Comparison of ENCODE assay signal across 25 cellular contexts in genomic region chrX:132508834-132509233, GRCh38.
"Had no signal": no experiment of that assay in that cellular context is flagged by ENCODE, and none has a peak within 500 bp of the region (broad histone marks: within the 10 kb centered on the region; RNA-seq: fewer than 3 reads in every experiment).

No MANE protein-coding gene starts in this region.

- H3K9me3 ChIP-seq: ascending aorta had no signal

- H3K4me1 Mint-ChIP-seq: activated naive CD4-positive, alpha-beta T cell treated with anti-CD3 and anti-CD28 coated beads, Interleukin-2, amount 50 U/mL, for 24 hours; central memory CD8-positive, alpha-beta T cell; T-helper 17 cell had no signal

- DNase-seq: activated CD4-positive, alpha-beta T cell treated with anti-CD3 and anti-CD28 coated beads for 48 hours; activated CD4-positive, alpha-beta T cell treated with anti-CD3 and anti-CD28 coated beads, Interleukin-2, amount 50 U/mL, for 4 hours; activated CD4-positive, CD25-positive, alpha-beta regulatory T cell treated with anti-CD3 and anti-CD28 coated beads, Interleukin-2, amount 50 U/mL, for 72 hours; activated CD8-positive, alpha-beta memory T cell treated with anti-CD3 and anti-CD28 coated beads, Interleukin-2, amount 50 U/mL, for 48 hours; activated CD8-positive, alpha-beta T cell treated with anti-CD3 and anti-CD28 coated beads, Interleukin-2, amount 10 ng/mL, durations not matched to agents 7 days and 5 days; activated effector memory CD4-positive, alpha-beta T cell treated with Interleukin-2 at 50 U/mL for 16 hours; activated naive CD4-positive, alpha-beta T cell; activated T-cell treated with anti-CD3 and anti-CD28 coated beads, Interleukin-2, amount 50 U/mL, for 1 hour; Karpas-422; MM.1S; NCI-H1105 treated with DMSO at 0.1 percent for 48 hours; NCI-H187; NCI-H446; NCI-H524; NCI-H82; PC-9; SIG-M5; T-helper 17 cell; T-helper 9 cell had no signal

- H3K36me3 ChIP-seq: ascending aorta had no signal

- H3K36me3 Mint-ChIP-seq: activated naive CD4-positive, alpha-beta T cell treated with anti-CD3 and anti-CD28 coated beads, Interleukin-2, amount 50 U/mL, for 24 hours; brain; WTC11 had no signal

- H3K27me3 Mint-ChIP-seq: brain; central memory CD8-positive, alpha-beta T cell; T-helper 17 cell had no signal

- FAIRE-seq: K562 had no signal

- H3K9me3 Mint-ChIP-seq: activated naive CD4-positive, alpha-beta T cell treated with anti-CD3 and anti-CD28 coated beads, Interleukin-2, amount 50 U/mL, for 24 hours; brain; central memory CD8-positive, alpha-beta T cell; WTC11 had no signal

- H3K27ac Mint-ChIP-seq: activated CD8-positive, alpha-beta T cell treated with anti-CD3 and anti-CD28 coated beads, Interleukin-2, amount 10 ng/mL, durations not matched to agents 7 days and 5 days; activated naive CD4-positive, alpha-beta T cell treated with anti-CD3 and anti-CD28 coated beads, Interleukin-2, amount 50 U/mL, for 24 hours; brain; T-helper 17 cell; WTC11 had no signal

- H3K27me3 ChIP-seq: ascending aorta had no signal

- H3K27ac ChIP-seq: ascending aorta, PC-9 had no signal

- H3K4me3 Mint-ChIP-seq: activated CD8-positive, alpha-beta T cell treated with anti-CD3 and anti-CD28 coated beads, Interleukin-2, amount 10 ng/mL, durations not matched to agents 7 days and 5 days; activated naive CD4-positive, alpha-beta T cell treated with anti-CD3 and anti-CD28 coated beads, Interleukin-2, amount 50 U/mL, for 24 hours; brain; central memory CD8-positive, alpha-beta T cell; T-helper 17 cell; WTC11 had no signal

- H3K4me1 ChIP-seq: ascending aorta had no signal

- ATAC-seq: activated CD8-positive, alpha-beta T cell treated with anti-CD3 and anti-CD28 coated beads, Interleukin-2, amount 10 ng/mL, durations not matched to agents 7 days and 5 days; K562; T-helper 17 cell; WTC11 had no signal

- H3K4me3 ChIP-seq: ascending aorta, K562, PC-9 had no signal
